21 cellular contexts compared by ENCODE assay signal in genomic region chr2:194674043-194674442, GRCh38.
"Had no signal": no experiment of that assay in that cellular context is flagged by ENCODE, and none has a peak within 500 bp of the region (broad histone marks: within the 10 kb centered on the region; RNA-seq: fewer than 3 reads in every experiment).

No MANE protein-coding gene starts in this region.

- H3K36me3 ChIP-seq: brain microvascular endothelial cell, esophagus squamous epithelium, left ventricle myocardium inferior, prostate gland, suprapubic skin had no signal

- H3K36me3 Mint-ChIP-seq: activated naive CD8-positive, alpha-beta T cell treated with anti-CD3 and anti-CD28 coated beads, Interleukin-2, amount 10 ng/mL, durations not matched to agents 7 days and 5 days; memory B cell; natural killer cell had no signal

- H3K27ac Mint-ChIP-seq: activated naive CD8-positive, alpha-beta T cell treated with anti-CD3 and anti-CD28 coated beads, Interleukin-2, amount 10 ng/mL, durations not matched to agents 7 days and 5 days; activated T-helper 1 cell treated with anti-CD3 and anti-CD28 coated beads, Interleukin-12 subunit alpha, Interleukin-12 subunit beta, Interleukin-2, Interleukin-4 antibody, amounts not matched to agents 30 ng/mL and 10 ng/mL and 1 ng/mL, durations not matched to agents 14 hours and 24 hours and 36 hours; memory B cell; natural killer cell; stimulated activated naive CD8-positive, alpha-beta T cell treated with anti-CD3 and anti-CD28 coated beads, Interleukin-15, Interleukin-2, amounts not matched to agents 100 ng/mL and 50 ng/mL, for 24 hours had no signal

- ATAC-seq: activated CD4-positive, CD25-positive, alpha-beta regulatory T cell treated with anti-CD3 and anti-CD28 coated beads, Interleukin-2, amount 50 U/mL, for 24 hours; natural killer cell; right cardiac atrium had no signal

- H3K9me3 Mint-ChIP-seq: activated naive CD8-positive, alpha-beta T cell treated with anti-CD3 and anti-CD28 coated beads, Interleukin-2, amount 10 ng/mL, durations not matched to agents 7 days and 5 days; activated T-helper 1 cell treated with anti-CD3 and anti-CD28 coated beads, Interleukin-12 subunit alpha, Interleukin-12 subunit beta, Interleukin-2, Interleukin-4 antibody, amounts not matched to agents 30 ng/mL and 10 ng/mL and 1 ng/mL, durations not matched to agents 14 hours and 24 hours and 36 hours; memory B cell; stimulated activated naive CD8-positive, alpha-beta T cell treated with anti-CD3 and anti-CD28 coated beads, Interleukin-15, Interleukin-2, amounts not matched to agents 100 ng/mL and 50 ng/mL, for 24 hours had no signal

- H3K27me3 ChIP-seq: brain microvascular endothelial cell, esophagus squamous epithelium, suprapubic skin had no signal

- H3K4me3 ChIP-seq: coronary artery, esophagus squamous epithelium, left ventricle myocardium inferior, prostate gland, suprapubic skin had no signal

- H3K27me3 Mint-ChIP-seq: activated naive CD8-positive, alpha-beta T cell treated with anti-CD3 and anti-CD28 coated beads, Interleukin-2, amount 10 ng/mL, durations not matched to agents 7 days and 5 days; central memory CD8-positive, alpha-beta T cell; stimulated activated naive CD8-positive, alpha-beta T cell treated with anti-CD3 and anti-CD28 coated beads, Interleukin-15, Interleukin-2, amounts not matched to agents 100 ng/mL and 50 ng/mL, for 24 hours had no signal

- H3K27ac ChIP-seq: brain microvascular endothelial cell, coronary artery, esophagus squamous epithelium, left ventricle myocardium inferior, prostate gland, suprapubic skin had no signal

- H3K4me3 Mint-ChIP-seq: activated naive CD8-positive, alpha-beta T cell treated with anti-CD3 and anti-CD28 coated beads, Interleukin-2, amount 10 ng/mL, durations not matched to agents 7 days and 5 days; activated T-helper 1 cell treated with anti-CD3 and anti-CD28 coated beads, Interleukin-12 subunit alpha, Interleukin-12 subunit beta, Interleukin-2, Interleukin-4 antibody, amounts not matched to agents 30 ng/mL and 10 ng/mL and 1 ng/mL, durations not matched to agents 14 hours and 24 hours and 36 hours; central memory CD8-positive, alpha-beta T cell; memory B cell; natural killer cell; stimulated activated naive CD8-positive, alpha-beta T cell treated with anti-CD3 and anti-CD28 coated beads, Interleukin-15, Interleukin-2, amounts not matched to agents 100 ng/mL and 50 ng/mL, for 24 hours had no signal

- DNase-seq: activated CD4-positive, alpha-beta T cell treated with anti-CD3 and anti-CD28 coated beads, Interleukin-2, amount 50 U/mL, for 1 hour; activated CD8-positive, alpha-beta memory T cell treated with anti-CD3 and anti-CD28 coated beads for 24 hours; activated naive CD8-positive, alpha-beta T cell treated with anti-CD3 and anti-CD28 coated beads, Interleukin-2, amount 10 ng/mL, durations not matched to agents 7 days and 5 days; brain microvascular endothelial cell; esophagus squamous epithelium; hippocampal formation; kidney; left ventricle myocardium inferior; natural killer cell; occipital lobe; right cardiac atrium; T-helper 9 cell; trophoblast cell had no signal

- H3K9me3 ChIP-seq: esophagus squamous epithelium, left ventricle myocardium inferior, prostate gland, suprapubic skin had no signal

- H3K4me1 ChIP-seq: esophagus squamous epithelium, left ventricle myocardium inferior, prostate gland, suprapubic skin had no signal

- H3K4me1 Mint-ChIP-seq: activated naive CD8-positive, alpha-beta T cell treated with anti-CD3 and anti-CD28 coated beads, Interleukin-2, amount 10 ng/mL, durations not matched to agents 7 days and 5 days; central memory CD8-positive, alpha-beta T cell; memory B cell; natural killer cell had no signal
